11 cellular contexts compared by ENCODE assay signal in the genomic region with DNA sequence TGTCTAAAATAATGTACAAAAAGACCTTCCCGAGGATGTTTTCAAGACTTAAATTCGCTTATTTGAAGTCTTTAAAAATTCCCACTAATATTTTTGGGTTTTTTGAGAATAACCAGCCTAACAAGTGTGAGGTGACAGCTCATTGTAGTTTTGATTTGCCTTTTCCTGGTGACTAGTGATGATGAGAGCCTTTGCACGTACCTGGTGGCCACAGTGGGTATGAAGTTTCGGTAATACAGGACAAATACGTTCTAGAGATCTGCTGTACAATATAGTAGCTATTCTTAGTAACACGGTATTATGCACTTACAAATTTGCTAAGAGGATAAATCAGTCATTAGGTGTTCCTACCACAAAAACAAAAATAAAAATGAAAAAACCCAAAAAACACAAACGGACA.
"Had no signal": no experiment of that assay in that cellular context is flagged by ENCODE, and none has a peak within 500 bp of the region (broad histone marks: within the 10 kb centered on the region; RNA-seq: fewer than 3 reads in every experiment).

No MANE protein-coding gene starts in this region.

- H3K9me3 Mint-ChIP-seq: H9 had no signal

- H3K9me3 ChIP-seq: HAP-1 had no signal

- H3K4me2 ChIP-seq: GM23338 had no signal

- H3K9ac ChIP-seq: GM23248 had no signal

- DNase-seq: GM23248, GOT3, H7, H9, HCEC 1CT, HFFc6 had no signal

- H3K27ac Mint-ChIP-seq: GM23338, H9, HFFc6 had no signal

- H3K4me3 ChIP-seq: GM23248, GM23338, HAP-1 had no signal

- FAIRE-seq: H1, H54 had no signal

- H3K4me1 ChIP-seq: HAP-1 had no signal

- H3K27ac ChIP-seq: GM23248 had no signal

- H2AFZ ChIP-seq: GM23248, GM23338 had no signal

- ATAC-seq: GM23338, HCT116 had no signal

- H3K4me3 Mint-ChIP-seq: GM23338, H9, HFFc6 had no signal

- H3K36me3 ChIP-seq: HAP-1 had no signal

- H3K4me1 Mint-ChIP-seq: GM23338, H9 had no signal
